ENCODE assay signal across 1 cellular context in genomic region chr2:151803811-151804210, GRCh38.
TF ChIP-seq lines count a peak whose summit lies in the region.

No MANE protein-coding gene starts in this region.

TF ChIP-seq in K562, 482 proteins besides CTCF, POLR2A, EP300 and RAD21 (continued from another document):
- TF ChIP-seq CHD7 (IDR thresholded peaks at IDR 0.05; ENCODE audit: low read depth, low read length) = no peak
- TF ChIP-seq CEBPG (CRISPR knock-in tag; IDR thresholded peaks at IDR 0.05) = no peak
- peak; percentile 55 to 60 for TF ChIP-seq CEBPG (tag; conservative IDR thresholded peaks at IDR 0.05 in 1 of 2, IDR thresholded peaks at IDR 0.05 in 1 of 2)
- no peak for TF ChIP-seq ARID2 (IDR thresholded peaks at IDR 0.05)
- TF ChIP-seq PRPF4 (IDR thresholded peaks at IDR 0.05; ENCODE audit: insufficient read depth, low read depth, low read length, poor library complexity, severe bottlenecking) = no peak
